In genomic region chr5:43555895-43556606, GRCh38 we compare ENCODE assay signal across 8 cellular contexts. TPM values are rescaled to one million over a fixed set of nuclear protein-coding genes. Genes with fewer than 3 reads are reported as not detected.
DNase-seq lines count a peak whose midpoint lies in the region; ATAC-seq and TF ChIP-seq lines count a peak whose summit lies in the region.

No MANE protein-coding gene starts in this region.

- TF ChIP-seq CTCF in KMS-11 (conservative IDR thresholded peaks at IDR 0.05; ENCODE audit: low read depth, low read length) (no peak), astrocyte of the spinal cord (IDR thresholded peaks at IDR 0.05; ENCODE audit: low read depth, low read length) (no peak)

- peak overlapping the region in 7 of 8 donors; percentile 89 to 98 (median 96) for H3K27ac Mint-ChIP-seq in CD8-positive, alpha-beta memory T cell

- H3K9ac ChIP-seq in KMS-11 (peak overlapping the region; percentile 91), iPS-15b (ENCODE audit: low read depth, low read length) (peak overlapping the region; percentile 97)

- peak overlapping the region; percentile 84 for H3K4me2 ChIP-seq in KMS-11

- peak in 3 of 5 donors; percentile 29 to 70 (median 44) for DNase-seq in CD8-positive, alpha-beta memory T cell
- DNase-seq in T follicular helper cell (ENCODE audit: low read depth) (peak; percentile 20), astrocyte of the spinal cord (ENCODE audit: low read depth, low spot score) (peak; percentile 47), skeletal muscle cell (ENCODE audit: low read depth) (no peak), MV-4-11 (lab: John Stamatoyannopoulos, UW) (no peak)

- peaks cover 47% of the 10 kb centered on the region for H3K4me1 ChIP-seq in CD8-positive, alpha-beta memory T cell (ENCODE audit: insufficient read depth, low read length)
- H3K4me1 ChIP-seq in KMS-11 (ENCODE audit: low read depth, poor library complexity, severe bottlenecking) (peaks cover 24% of the 10 kb centered on the region), iPS-15b (ENCODE audit: control insufficient read depth, insufficient read depth, low read length) (peaks cover 4% of the 10 kb centered on the region)

- H3K27me3 ChIP-seq in CD8-positive, alpha-beta memory T cell (ENCODE audit: insufficient read depth, low read length, poor library complexity, severe bottlenecking) = no peaks in the 10 kb centered on the region
- H3K27me3 ChIP-seq in KMS-11 (ENCODE audit: insufficient read depth, low read depth) = no peaks in the 10 kb centered on the region
- no peaks in the 10 kb centered on the region for H3K27me3 ChIP-seq in iPS-15b (ENCODE audit: control insufficient read depth, insufficient read depth, low read length)

- H3K36me3 Mint-ChIP-seq in CD8-positive, alpha-beta memory T cell = peaks cover 0 to 14% (median 0%) of the 10 kb centered on the region in 3 donors

- ATAC-seq in GM21528 (IDR thresholded peaks at IDR 0.05; ENCODE audit: low FRiP score, unreplicated experiment) = peak; percentile 43

- peak overlapping the region; percentile 62 for H2AFZ ChIP-seq in KMS-11 (ENCODE audit: low read depth)

- peak overlapping the region; percentile 81 for H3K27ac ChIP-seq in CD8-positive, alpha-beta memory T cell (ENCODE audit: low read depth, low read length)
- peak overlapping the region; percentile 83 for H3K27ac ChIP-seq in KMS-11

- H3K9me3 ChIP-seq in CD8-positive, alpha-beta memory T cell (ENCODE audit: low read length) = no peaks in the 10 kb centered on the region
- H3K9me3 ChIP-seq in iPS-15b (ENCODE audit: control insufficient read depth, insufficient read depth, low read length) = no peaks in the 10 kb centered on the region

- in situ Hi-C loops in astrocyte of the spinal cord (cut with HindIII; ENCODE audit: low sequenced_read_pairs) = no loop called here

- POLR2A ChIA-PET in CD8-positive, alpha-beta memory T cell (lab: Charles Lee) = interaction anchor here (1.0 to 3.2 kb wide), 3 partner anchors 47 to 71 kb away, joined by 3 to 49 read pairs (median 9); partner anchors contain the start of genes NNT and TMEM267

- H3K27me3 Mint-ChIP-seq in CD8-positive, alpha-beta memory T cell = peaks cover 0 to 1% of the 10 kb centered on the region in 2 donors

- peaks cover 16% of the 10 kb centered on the region for H3K36me3 ChIP-seq in CD8-positive, alpha-beta memory T cell (ENCODE audit: insufficient read depth, low read length)
- no peaks in the 10 kb centered on the region for H3K36me3 ChIP-seq in KMS-11 (ENCODE audit: insufficient read depth)
- H3K36me3 ChIP-seq in iPS-15b (ENCODE audit: control insufficient read depth, insufficient read depth, low read length) = no peaks in the 10 kb centered on the region

- H3K4me1 Mint-ChIP-seq in CD8-positive, alpha-beta memory T cell = peaks cover 10 to 20% (median 12%) of the 10 kb centered on the region in 3 donors

- peak overlapping the region in 6 of 7 donors; percentile 91 to 96 (median 92) for H3K4me3 Mint-ChIP-seq in CD8-positive, alpha-beta memory T cell

- CTCF ChIA-PET in CD8-positive, alpha-beta memory T cell (lab: Charles Lee) = interaction anchor here (0.6 to 2.6 kb wide), 7 partner anchors 12 to 245 kb away, joined by 3 to 10 read pairs (median 5); partner anchors contain the start of genes NNT and TMEM267

- peaks cover 37% of the 10 kb centered on the region for H3K79me2 ChIP-seq in KMS-11 (ENCODE audit: insufficient read depth, low read depth)

- no peaks in the 10 kb centered on the region for H3K9me3 Mint-ChIP-seq in CD8-positive, alpha-beta memory T cell

- peak overlapping the region; percentile 63 for H3K4me3 ChIP-seq in CD8-positive, alpha-beta memory T cell (ENCODE audit: low read length)
- H3K4me3 ChIP-seq in KMS-11 (IDR thresholded peaks at IDR 0.05; ENCODE audit: insufficient read depth, low read depth, low read length) = no peak overlapping the region
- peak overlapping the region; percentile 60 for H3K4me3 ChIP-seq in astrocyte of the spinal cord (ENCODE audit: low read depth, low read length)
- H3K4me3 ChIP-seq in iPS-15b (ENCODE audit: low read depth, low read length) = peak overlapping the region; percentile 95
- H3K4me3 ChIP-seq in skeletal muscle cell (ENCODE audit: low read depth, low read length) = peak overlapping the region; percentile 78

- no peaks in the 10 kb centered on the region for H4K20me1 ChIP-seq in KMS-11 (ENCODE audit: insufficient read depth)

RNA-seq across cellular contexts. Expression of gene PAIP1, which starts 0.8 kb away (rescaled TPM):
- 10 to 100 TPM; 57.2 to 59.3 TPM for total RNA-seq in CD8-positive, alpha-beta memory T cell
- 40.4 TPM for polyA plus RNA-seq in CD8-positive, alpha-beta memory T cell

RNA-seq across cellular contexts. Expression of gene C5orf34, which starts 41.1 kb away (rescaled TPM):
- 1 to 10 TPM; 7.4 to 9.0 TPM for total RNA-seq in CD8-positive, alpha-beta memory T cell
- polyA plus RNA-seq in CD8-positive, alpha-beta memory T cell = 0.91 TPM

RNA-seq across cellular contexts. Expression of gene NNT, which starts 46.9 kb away (rescaled TPM):
- total RNA-seq in CD8-positive, alpha-beta memory T cell = 10 to 100 TPM; 79.7 to 87.3 TPM
- polyA plus RNA-seq in CD8-positive, alpha-beta memory T cell = 43.5 TPM

Comparison
In these comparisons a context has a peak if more than half of its experiments do, and no peak if none do; other contexts are left out.
1. DNase-seq: peak in CD8-positive, alpha-beta memory T cell (3 of 5), T follicular helper cell (single experiment) and astrocyte of the spinal cord (single experiment); none in skeletal muscle cell (single experiment) and MV-4-11 (single experiment).